ENCODE assay signal across 8 cellular contexts in the genomic region with DNA sequence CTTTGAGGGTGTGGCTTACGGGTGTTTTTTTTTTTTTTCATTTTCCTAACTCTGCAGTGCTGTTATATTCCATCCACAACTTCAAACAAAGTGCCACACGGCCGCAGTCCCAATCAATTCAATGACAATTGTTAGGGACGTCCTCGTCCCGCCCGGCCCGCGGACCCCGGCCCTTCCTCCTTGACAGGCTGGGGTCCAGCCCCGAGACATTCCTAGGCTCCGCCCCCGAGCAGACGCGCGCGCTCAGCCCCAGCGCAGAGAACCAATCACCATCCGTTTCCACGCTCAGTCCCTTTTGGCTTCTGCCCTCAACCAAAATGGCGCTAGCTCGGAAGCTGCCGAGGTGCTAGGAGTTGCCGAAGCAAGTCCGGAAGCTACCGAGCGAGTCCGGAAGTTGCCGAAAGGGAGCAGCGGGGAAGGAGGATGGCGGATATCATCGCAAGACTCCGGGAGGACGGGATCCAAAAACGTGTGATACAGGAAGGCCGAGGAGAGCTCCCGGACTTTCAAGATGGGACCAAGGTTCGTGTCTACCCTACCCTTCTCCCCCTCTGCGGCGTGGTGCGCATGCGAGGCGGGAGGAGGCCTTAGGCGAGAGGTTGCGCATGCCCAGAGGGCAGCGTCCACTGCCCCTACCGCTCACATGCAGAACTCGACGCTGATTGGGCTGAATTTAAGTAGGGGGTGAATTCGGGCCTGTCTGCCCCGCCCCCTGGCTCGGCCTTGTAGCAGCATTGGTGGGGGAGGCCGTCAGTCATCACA. TPM values are rescaled to one million over a fixed set of nuclear protein-coding genes. Genes with fewer than 3 reads are reported as not detected.
DNase-seq lines count a peak whose midpoint lies in the region; ATAC-seq lines count a peak whose summit lies in the region.

TSS of gene AIP (plus strand) at position 291 of the 762 bp plus-strand sequence. CDS start at position 424, 133 bp downstream.

- ATAC-seq in GM19468 (IDR thresholded peaks at IDR 0.05; ENCODE audit: extremely low read depth, unreplicated experiment), result peak; percentile 36

- DNase-seq in COLO668 (lab: John Stamatoyannopoulos, UW; ENCODE audit: unreplicated experiment) (peak; percentile 96), HS-5 (ENCODE audit: low read depth) (peak; percentile 98), lung microvascular endothelial cell (ENCODE audit: low read depth in 2 of 2) (peak; percentile 98)
- DNase-seq in NK-92 treated with Interleukin-12 subunit alpha and Interleukin-12 subunit beta, amount 100 ng/mL, for 24 hours (lab: John Stamatoyannopoulos, UW), result peak; percentile 94
- DNase-seq in activated CD8-positive, alpha-beta memory T cell treated with anti-CD3 and anti-CD28 coated beads for 24 hours, result peak; percentile 99
- DNase-seq in effector CD8-positive, alpha-beta T cell (lab: John Stamatoyannopoulos, UW), result peak; percentile 96
- DNase-seq in stimulated activated CD4-positive, alpha-beta T cell treated with anti-CD3 and anti-CD28 coated beads, TNF-alpha, amount 100 ng/mL, for 48 hours (ENCODE audit: low read depth in 3 of 3), result peak; percentile 96 to 97 (median 97)

RNA-seq across cellular contexts. Expression of gene AIP, which starts in this region (rescaled TPM):
- 67.1 and 112 TPM in 2 replicates for total RNA-seq in lung microvascular endothelial cell

Comparison
In these comparisons a context has a peak if more than half of its experiments do, and no peak if none do; other contexts are left out.
1. Peak in every context shown above with its lines: DNase-seq and ATAC-seq.